1 cellular context compared by ENCODE assay signal in the genomic region with DNA sequence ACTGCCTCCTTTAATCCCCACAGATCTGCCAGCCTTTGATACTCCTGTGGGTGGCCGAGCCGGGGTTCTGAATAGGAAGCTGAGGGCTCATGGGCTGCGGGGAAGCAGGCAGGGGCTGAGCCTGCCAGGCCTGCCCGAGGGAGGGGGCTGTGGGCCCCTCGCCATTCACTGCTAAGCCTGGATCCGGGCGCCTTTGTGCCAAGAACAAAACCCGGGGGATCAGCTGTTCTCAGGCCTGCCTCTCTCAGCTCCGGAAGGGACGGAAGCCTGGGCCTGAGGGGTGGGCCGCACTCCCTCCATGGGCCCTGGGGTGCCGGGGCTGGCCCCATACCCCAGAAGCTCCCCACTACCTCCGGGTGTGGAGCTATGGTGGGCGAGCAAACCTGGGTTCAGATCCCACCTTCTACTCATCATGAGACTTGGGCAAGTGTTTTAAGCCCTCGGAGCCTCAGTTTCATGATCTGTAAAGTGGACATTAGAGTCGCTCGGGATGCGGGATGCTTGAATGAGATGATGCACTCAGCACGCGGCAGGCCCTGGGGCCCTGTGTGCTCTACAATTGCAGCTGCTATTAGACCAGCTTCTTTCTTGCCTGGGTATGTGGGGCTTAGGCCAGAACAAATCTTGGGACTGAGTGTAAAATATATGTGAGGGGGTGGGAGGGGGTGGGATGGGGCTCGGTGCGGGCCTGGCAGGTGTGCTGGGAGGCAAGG.
TF ChIP-seq lines count a peak whose summit lies in the region.

No MANE protein-coding gene starts in this region.

TF ChIP-seq in endothelial cell of umbilical vein, 7 proteins besides CTCF, POLR2A, EP300 and RAD21:
- TF ChIP-seq, protein P1, sequence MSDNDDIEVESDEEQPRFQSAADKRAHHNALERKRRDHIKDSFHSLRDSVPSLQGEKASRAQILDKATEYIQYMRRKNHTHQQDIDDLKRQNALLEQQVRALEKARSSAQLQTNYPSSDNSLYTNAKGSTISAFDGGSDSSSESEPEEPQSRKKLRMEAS (IDR thresholded peaks at IDR 0.05; ENCODE audit: insufficient read depth, insufficient read length) = no peak
- TF ChIP-seq JUN (IDR thresholded peaks at IDR 0.05; ENCODE audit: borderline replicate concordance, insufficient read depth, insufficient read length, low read depth) (no peak), FOS (IDR thresholded peaks at IDR 0.05; ENCODE audit: borderline replicate concordance, insufficient read depth, low read length) (no peak), POLR2AphosphoS5 (IDR thresholded peaks at IDR 0.05; ENCODE audit: insufficient read depth, low read depth, low read length) (no peak), GATA2 (IDR thresholded peaks at IDR 0.05; ENCODE audit: insufficient read depth, insufficient read length, low read depth, low read length) (no peak), EZH2 (IDR thresholded peaks at IDR 0.05; ENCODE audit: borderline replicate concordance, low read depth, low read length, severe bottlenecking) (no peak)
